ENCODE assay signal across 8 cellular contexts in genomic region chr17:8383143-8383974, GRCh38. TPM values are rescaled to one million over a fixed set of nuclear protein-coding genes. Genes with fewer than 3 reads are reported as not detected.
DNase-seq lines count a peak whose midpoint lies in the region; ATAC-seq, FAIRE-seq and TF ChIP-seq lines count a peak whose summit lies in the region.

RPL26 (minus strand) TSS chr17:8383193; CDS start chr17:8382310, 883 bp downstream.

- TF ChIP-seq CTCF in mesothelial cell of epicardium (IDR thresholded peaks at IDR 0.05; ENCODE audit: unreplicated experiment) = peak; percentile 99

- peaks cover 40% of the 10 kb centered on the region for H3K4me1 Mint-ChIP-seq in mesothelial cell of epicardium

- no peaks in the 10 kb centered on the region for H3K9me3 ChIP-seq in NT2/D1 (ENCODE audit: insufficient read depth, low read length)

- H3K4me1 ChIP-seq in NT2/D1 (ENCODE audit: insufficient read depth, insufficient read length) = no peaks in the 10 kb centered on the region

- H3K9me3 Mint-ChIP-seq in mesothelial cell of epicardium = no peaks in the 10 kb centered on the region

- no peaks in the 10 kb centered on the region for H3K27me3 ChIP-seq in NT2/D1 (ENCODE audit: insufficient read depth, insufficient read length)

- peak within 1 kb of the TSS; percentile 98 for H3K27ac Mint-ChIP-seq in mesothelial cell of epicardium

- in situ Hi-C loops in Caki2 (cut with HindIII; ENCODE audit: low pct_unique_long_range_greater_than_20kb, low sequenced_read_pairs) = no loop called here

- peak within 1 kb of the TSS; percentile 99 for H3K4me3 Mint-ChIP-seq in mesothelial cell of epicardium

- peak; percentile 95 for DNase-seq in Caki2 (ENCODE audit: low read depth)
- DNase-seq in HUDEP-2 (lab: John Stamatoyannopoulos, UW; ENCODE audit: unreplicated experiment in 76 of 76) = peak; percentile 71 to 98 (median 93)
- DNase-seq in NT2/D1 (ENCODE audit: low read depth, low spot score) = peak; percentile 94
- peak; percentile 91 for DNase-seq in activated CD8-positive, alpha-beta memory T cell treated with anti-CD3 and anti-CD28 coated beads, Interleukin-2, amount 50 U/mL, for 1 hour (ENCODE audit: extremely low read depth)
- DNase-seq in mesothelial cell of epicardium (ENCODE audit: low spot score in 2 of 2, unreplicated experiment in 2 of 2) = peak; percentile 84 to 94
- DNase-seq in stimulated activated CD8-positive, alpha-beta memory T cell treated with anti-CD3 and anti-CD28 coated beads, Interleukin-2, amount 100 ng/mL, for 1 hour (ENCODE audit: low read depth in 2 of 2) = peak; percentile 81 to 89

- H3K36me3 ChIP-seq in NT2/D1 (ENCODE audit: insufficient read depth, insufficient read length, low read length) = peaks cover 40% of the 10 kb centered on the region

- peak; percentile 93 for FAIRE-seq in endometrium (lab: Jason Lieb, UNC)

- H3K4me3 ChIP-seq in NT2/D1 (ENCODE audit: insufficient read length, low read depth) = peak within 1 kb of the TSS; percentile 91

- no peaks in the 10 kb centered on the region for H3K27me3 Mint-ChIP-seq in mesothelial cell of epicardium (ENCODE audit: low read depth)

- peak; percentile 79 for ATAC-seq in GM21367 (IDR thresholded peaks at IDR 0.05; ENCODE audit: unreplicated experiment)

- peaks cover 20% of the 10 kb centered on the region for H3K36me3 Mint-ChIP-seq in mesothelial cell of epicardium

- H3K9ac ChIP-seq in NT2/D1 (ENCODE audit: insufficient read length, low read depth) = peak within 1 kb of the TSS; percentile 92

RNA-seq across cellular contexts. Expression of gene RPL26, which starts in this region (rescaled TPM):
- 2,280 and 2,521 TPM in 2 replicates for total RNA-seq in Caki2 (2014; rRNA removed; shearing (Covaris generic); ENCODE audit: low replicate concordance)
- total RNA-seq in mesothelial cell of epicardium = 1,879 to 1,981 TPM (median 1,947 TPM) in 3 replicates

Comparison
In these comparisons a context has a peak if more than half of its experiments do, and no peak if none do; other contexts are left out.
1. Peak in every context shown above with its lines: DNase-seq, ATAC-seq and H3K4me3 ChIP-seq.